ENCODE assay signal across 11 cellular contexts in genomic region chr16:8581923-8582580, GRCh38. TPM values are rescaled to one million over a fixed set of nuclear protein-coding genes. Genes with fewer than 3 reads are reported as not detected.
DNase-seq lines count a peak whose midpoint lies in the region; ATAC-seq and TF ChIP-seq lines count a peak whose summit lies in the region.
"Had no signal": no experiment of that assay in that cellular context is flagged by ENCODE, and none has a peak within 500 bp of the region (broad histone marks: within the 10 kb centered on the region; RNA-seq: fewer than 3 reads in every experiment).

No MANE protein-coding gene starts in this region.

- DNase-seq in OCI-M1 (lab: John Stamatoyannopoulos, UW): peak; percentile 66
- peak; percentile 41 for DNase-seq in kidney tubule cell (ENCODE audit: low spot score)
- DNase-seq in testis: peak; percentile 23
- DNase-seq in MG63: no peak
- DNase-seq in stimulated activated naive CD8-positive, alpha-beta T cell treated with anti-CD3 and anti-CD28 coated beads, Interleukin-15, Interleukin-2, amounts not matched to agents 100 U/mL and 50 U/mL, for 24 hours: no peak
- DNase-seq: mammary epithelial cell, NCI-H1417 treated with DMSO at 0.1 percent for 48 hours had no signal

- no peak overlapping the region for H3K4me3 ChIP-seq in testis
- no peak overlapping the region for H3K4me3 ChIP-seq in MG63
- H3K4me3 ChIP-seq: thoracic aorta had no signal

- no peaks in the 10 kb centered on the region for H3K4me1 ChIP-seq in testis

- intact Hi-C loops in testis (cut with DNase I; ENCODE audit: low total_unique reads): no loop called here

- no peaks in the 10 kb centered on the region for H3K9me3 ChIP-seq in testis
- no peaks in the 10 kb centered on the region for H3K9me3 ChIP-seq in MG63
- H3K9me3 ChIP-seq: thoracic aorta had no signal

- TF ChIP-seq POLR2A in testis (IDR thresholded peaks at IDR 0.05): no peak

- H3K36me3 ChIP-seq in testis (ENCODE audit: low read depth, missing control alignments) (no peaks in the 10 kb centered on the region), MG63 (no peaks in the 10 kb centered on the region)
- H3K36me3 ChIP-seq: thoracic aorta had no signal

- no peak overlapping the region for H3K27ac ChIP-seq in testis

- TF ChIP-seq CTCF in testis (IDR thresholded peaks at IDR 0.05): no peak

- 39 to 48% methylated on average over 6 of the region's 6 CpGs for WGBS in testis, 2 donors

- ATAC-seq in HG02678 (IDR thresholded peaks at IDR 0.05; ENCODE audit: unreplicated experiment): peak; percentile 48
- no peak for ATAC-seq in stimulated activated naive CD8-positive, alpha-beta T cell treated with anti-CD3 and anti-CD28 coated beads, Interleukin-15, Interleukin-2, amounts not matched to agents 100 U/mL and 50 U/mL, for 24 hours
- no peak for ATAC-seq in GM18517 (IDR thresholded peaks at IDR 0.05; ENCODE audit: unreplicated experiment)
- ATAC-seq: SK-N-SH treated with all-trans-retinoic acid at 6 μM for 48 hours had no signal

- H3K27me3 ChIP-seq in testis (no peaks in the 10 kb centered on the region), MG63 (no peaks in the 10 kb centered on the region)

RNA-seq across cellular contexts. Expression of gene TMEM114, which starts 8.3 kb away (rescaled TPM):
- not detected for total RNA-seq in testis
- not detected for polyA plus RNA-seq in testis (ENCODE audit: insufficient read depth, low read depth, low replicate concordance)
- total RNA-seq in MG63 (2014; rRNA removed; shearing (Covaris generic); ENCODE audit: low replicate concordance): not detected in 2 replicates
- total RNA-seq: mammary epithelial cell, thoracic aorta had no signal
- polyA plus RNA-seq: mammary epithelial cell had no signal

RNA-seq across cellular contexts. Expression of gene METTL22, which starts 39.4 kb away (rescaled TPM):
- 10 to 100 TPM; 74.5 to 93.1 TPM for total RNA-seq in testis
- polyA plus RNA-seq in testis (ENCODE audit: insufficient read depth, low read depth, low replicate concordance): 85.6 TPM
- 27.4 and 30.4 TPM in 2 replicates for total RNA-seq in MG63 (2014; rRNA removed; shearing (Covaris generic); ENCODE audit: low replicate concordance)

Comparison
In these comparisons a context has a peak if more than half of its experiments do, and no peak if none do; other contexts are left out.
1. DNase-seq: peak in OCI-M1 (single experiment), kidney tubule cell (single experiment) and testis (single experiment); none in MG63 (single experiment) and stimulated activated naive CD8-positive, alpha-beta T cell treated with anti-CD3 and anti-CD28 coated beads, Interleukin-15, Interleukin-2, amounts not matched to agents 100 U/mL and 50 U/mL, for 24 hours (single experiment).